In the genomic region with DNA sequence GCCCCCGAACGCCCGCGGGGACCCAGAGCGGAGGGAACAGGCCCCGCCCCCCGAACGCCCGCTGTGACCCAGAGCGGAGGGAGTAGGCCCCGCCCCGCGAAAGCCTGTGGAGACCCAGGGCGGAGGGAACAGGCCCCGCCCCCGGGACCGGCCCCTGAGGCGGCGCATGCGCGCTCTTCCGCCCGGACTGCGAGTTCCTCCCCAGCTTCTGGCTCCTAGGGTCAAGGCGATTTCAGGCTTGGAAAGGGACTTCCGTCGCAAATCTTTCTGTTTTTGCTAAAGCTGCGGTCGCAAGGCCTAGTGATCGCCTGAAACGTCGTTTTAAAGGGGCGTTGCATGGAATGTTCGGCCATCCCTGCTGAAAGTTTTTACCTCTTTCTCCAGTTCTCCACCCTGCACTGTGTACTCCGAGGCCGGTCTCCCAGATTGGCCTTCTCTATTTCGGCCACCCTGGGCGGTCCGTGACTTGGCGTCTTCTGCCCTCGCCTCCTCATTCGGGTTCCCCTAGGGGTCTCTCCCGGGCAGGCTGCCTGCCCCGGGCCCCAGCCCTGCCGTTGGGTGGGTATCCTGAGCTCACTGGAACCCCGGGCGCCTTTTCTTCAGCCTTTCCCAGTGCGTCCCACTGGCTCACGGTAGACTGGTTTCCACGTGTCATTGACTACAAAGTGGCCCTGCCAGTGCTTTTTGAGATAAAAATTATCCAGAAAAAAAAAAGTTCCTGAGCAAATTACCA, we compare ENCODE assay signal across 1 cellular context.
TF ChIP-seq lines count a peak whose summit lies in the region.

No MANE protein-coding gene starts in this region.

TF ChIP-seq in K562, 482 proteins besides CTCF, POLR2A, EP300 and RAD21 (continued from another document and continues in another):
- TF ChIP-seq, protein P1, sequence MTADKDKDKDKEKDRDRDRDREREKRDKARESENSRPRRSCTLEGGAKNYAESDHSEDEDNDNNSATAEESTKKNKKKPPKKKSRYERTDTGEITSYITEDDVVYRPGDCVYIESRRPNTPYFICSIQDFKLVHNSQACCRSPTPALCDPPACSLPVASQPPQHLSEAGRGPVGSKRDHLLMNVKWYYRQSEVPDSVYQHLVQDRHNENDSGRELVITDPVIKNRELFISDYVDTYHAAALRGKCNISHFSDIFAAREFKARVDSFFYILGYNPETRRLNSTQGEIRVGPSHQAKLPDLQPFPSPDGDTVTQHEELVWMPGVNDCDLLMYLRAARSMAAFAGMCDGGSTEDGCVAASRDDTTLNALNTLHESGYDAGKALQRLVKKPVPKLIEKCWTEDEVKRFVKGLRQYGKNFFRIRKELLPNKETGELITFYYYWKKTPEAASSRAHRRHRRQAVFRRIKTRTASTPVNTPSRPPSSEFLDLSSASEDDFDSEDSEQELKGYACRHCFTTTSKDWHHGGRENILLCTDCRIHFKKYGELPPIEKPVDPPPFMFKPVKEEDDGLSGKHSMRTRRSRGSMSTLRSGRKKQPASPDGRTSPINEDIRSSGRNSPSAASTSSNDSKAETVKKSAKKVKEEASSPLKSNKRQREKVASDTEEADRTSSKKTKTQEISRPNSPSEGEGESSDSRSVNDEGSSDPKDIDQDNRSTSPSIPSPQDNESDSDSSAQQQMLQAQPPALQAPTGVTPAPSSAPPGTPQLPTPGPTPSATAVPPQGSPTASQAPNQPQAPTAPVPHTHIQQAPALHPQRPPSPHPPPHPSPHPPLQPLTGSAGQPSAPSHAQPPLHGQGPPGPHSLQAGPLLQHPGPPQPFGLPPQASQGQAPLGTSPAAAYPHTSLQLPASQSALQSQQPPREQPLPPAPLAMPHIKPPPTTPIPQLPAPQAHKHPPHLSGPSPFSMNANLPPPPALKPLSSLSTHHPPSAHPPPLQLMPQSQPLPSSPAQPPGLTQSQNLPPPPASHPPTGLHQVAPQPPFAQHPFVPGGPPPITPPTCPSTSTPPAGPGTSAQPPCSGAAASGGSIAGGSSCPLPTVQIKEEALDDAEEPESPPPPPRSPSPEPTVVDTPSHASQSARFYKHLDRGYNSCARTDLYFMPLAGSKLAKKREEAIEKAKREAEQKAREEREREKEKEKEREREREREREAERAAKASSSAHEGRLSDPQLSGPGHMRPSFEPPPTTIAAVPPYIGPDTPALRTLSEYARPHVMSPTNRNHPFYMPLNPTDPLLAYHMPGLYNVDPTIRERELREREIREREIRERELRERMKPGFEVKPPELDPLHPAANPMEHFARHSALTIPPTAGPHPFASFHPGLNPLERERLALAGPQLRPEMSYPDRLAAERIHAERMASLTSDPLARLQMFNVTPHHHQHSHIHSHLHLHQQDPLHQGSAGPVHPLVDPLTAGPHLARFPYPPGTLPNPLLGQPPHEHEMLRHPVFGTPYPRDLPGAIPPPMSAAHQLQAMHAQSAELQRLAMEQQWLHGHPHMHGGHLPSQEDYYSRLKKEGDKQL (CRISPR knock-in tag; IDR thresholded peaks at IDR 0.05; ENCODE audit: borderline replicate concordance): no peak
- TF ChIP-seq PHF20 (IDR thresholded peaks at IDR 0.05; ENCODE audit: partially characterized antibody) (peak; percentile 86), ATF1 (CRISPR knock-in tag; IDR thresholded peaks at IDR 0.05) (no peak), ATF1 (tag; IDR thresholded peaks at IDR 0.05) (peak; percentile 71), NELFE (IDR thresholded peaks at IDR 0.05; ENCODE audit: insufficient read depth, insufficient read length) (no peak), WHSC1 (IDR thresholded peaks at IDR 0.05; ENCODE audit: low read length) (no peak), BACH1 (tag; IDR thresholded peaks at IDR 0.05) (no peak), MXI1 (IDR thresholded peaks at IDR 0.05; ENCODE audit: low read depth, low read length) (no peak), C11orf30 (IDR thresholded peaks at IDR 0.05; ENCODE audit: low read depth) (0 out of 2 replicates have a peak, but pooled peaks have one; percentile 36), ILK (tag; IDR thresholded peaks at IDR 0.05; ENCODE audit: borderline replicate concordance, low read depth) (no peak), ILF3 (IDR thresholded peaks at IDR 0.05; ENCODE audit: borderline replicate concordance) (no peak), CREB3L1 (IDR thresholded peaks at IDR 0.05; ENCODE audit: borderline replicate concordance, low read depth) (peak; percentile 77; the same call in 1 of the 2 replicates), POLR2AphosphoS5 (IDR thresholded peaks at IDR 0.05; ENCODE audit: control insufficient read depth, insufficient read depth, low read depth, low read length) (peak; percentile 87), NFYB (IDR thresholded peaks at IDR 0.05; ENCODE audit: extremely low read depth, insufficient read length) (no peak), E2F4 (CRISPR knock-in tag; IDR thresholded peaks at IDR 0.05; ENCODE audit: low read depth) (no peak), U2AF2 (optimal IDR thresholded peaks at IDR 0.05; ENCODE audit: low read depth, low read length) (no peak), DACH1 (IDR thresholded peaks at IDR 0.05; ENCODE audit: partially characterized antibody) (no peak), ASH1L (IDR thresholded peaks at IDR 0.05; ENCODE audit: borderline replicate concordance, low read depth, partially characterized antibody) (no peak), NFIX (CRISPR knock-in tag; IDR thresholded peaks at IDR 0.05; ENCODE audit: low read depth) (no peak), NONO (IDR thresholded peaks at IDR 0.05; ENCODE audit: low read depth in 2 of 2, low read length in 1 of 2) (0 out of 4 replicates have a peak, but pooled peaks of 1 of the 2 experiments have one; percentile 37)
- TF ChIP-seq, protein P2, sequence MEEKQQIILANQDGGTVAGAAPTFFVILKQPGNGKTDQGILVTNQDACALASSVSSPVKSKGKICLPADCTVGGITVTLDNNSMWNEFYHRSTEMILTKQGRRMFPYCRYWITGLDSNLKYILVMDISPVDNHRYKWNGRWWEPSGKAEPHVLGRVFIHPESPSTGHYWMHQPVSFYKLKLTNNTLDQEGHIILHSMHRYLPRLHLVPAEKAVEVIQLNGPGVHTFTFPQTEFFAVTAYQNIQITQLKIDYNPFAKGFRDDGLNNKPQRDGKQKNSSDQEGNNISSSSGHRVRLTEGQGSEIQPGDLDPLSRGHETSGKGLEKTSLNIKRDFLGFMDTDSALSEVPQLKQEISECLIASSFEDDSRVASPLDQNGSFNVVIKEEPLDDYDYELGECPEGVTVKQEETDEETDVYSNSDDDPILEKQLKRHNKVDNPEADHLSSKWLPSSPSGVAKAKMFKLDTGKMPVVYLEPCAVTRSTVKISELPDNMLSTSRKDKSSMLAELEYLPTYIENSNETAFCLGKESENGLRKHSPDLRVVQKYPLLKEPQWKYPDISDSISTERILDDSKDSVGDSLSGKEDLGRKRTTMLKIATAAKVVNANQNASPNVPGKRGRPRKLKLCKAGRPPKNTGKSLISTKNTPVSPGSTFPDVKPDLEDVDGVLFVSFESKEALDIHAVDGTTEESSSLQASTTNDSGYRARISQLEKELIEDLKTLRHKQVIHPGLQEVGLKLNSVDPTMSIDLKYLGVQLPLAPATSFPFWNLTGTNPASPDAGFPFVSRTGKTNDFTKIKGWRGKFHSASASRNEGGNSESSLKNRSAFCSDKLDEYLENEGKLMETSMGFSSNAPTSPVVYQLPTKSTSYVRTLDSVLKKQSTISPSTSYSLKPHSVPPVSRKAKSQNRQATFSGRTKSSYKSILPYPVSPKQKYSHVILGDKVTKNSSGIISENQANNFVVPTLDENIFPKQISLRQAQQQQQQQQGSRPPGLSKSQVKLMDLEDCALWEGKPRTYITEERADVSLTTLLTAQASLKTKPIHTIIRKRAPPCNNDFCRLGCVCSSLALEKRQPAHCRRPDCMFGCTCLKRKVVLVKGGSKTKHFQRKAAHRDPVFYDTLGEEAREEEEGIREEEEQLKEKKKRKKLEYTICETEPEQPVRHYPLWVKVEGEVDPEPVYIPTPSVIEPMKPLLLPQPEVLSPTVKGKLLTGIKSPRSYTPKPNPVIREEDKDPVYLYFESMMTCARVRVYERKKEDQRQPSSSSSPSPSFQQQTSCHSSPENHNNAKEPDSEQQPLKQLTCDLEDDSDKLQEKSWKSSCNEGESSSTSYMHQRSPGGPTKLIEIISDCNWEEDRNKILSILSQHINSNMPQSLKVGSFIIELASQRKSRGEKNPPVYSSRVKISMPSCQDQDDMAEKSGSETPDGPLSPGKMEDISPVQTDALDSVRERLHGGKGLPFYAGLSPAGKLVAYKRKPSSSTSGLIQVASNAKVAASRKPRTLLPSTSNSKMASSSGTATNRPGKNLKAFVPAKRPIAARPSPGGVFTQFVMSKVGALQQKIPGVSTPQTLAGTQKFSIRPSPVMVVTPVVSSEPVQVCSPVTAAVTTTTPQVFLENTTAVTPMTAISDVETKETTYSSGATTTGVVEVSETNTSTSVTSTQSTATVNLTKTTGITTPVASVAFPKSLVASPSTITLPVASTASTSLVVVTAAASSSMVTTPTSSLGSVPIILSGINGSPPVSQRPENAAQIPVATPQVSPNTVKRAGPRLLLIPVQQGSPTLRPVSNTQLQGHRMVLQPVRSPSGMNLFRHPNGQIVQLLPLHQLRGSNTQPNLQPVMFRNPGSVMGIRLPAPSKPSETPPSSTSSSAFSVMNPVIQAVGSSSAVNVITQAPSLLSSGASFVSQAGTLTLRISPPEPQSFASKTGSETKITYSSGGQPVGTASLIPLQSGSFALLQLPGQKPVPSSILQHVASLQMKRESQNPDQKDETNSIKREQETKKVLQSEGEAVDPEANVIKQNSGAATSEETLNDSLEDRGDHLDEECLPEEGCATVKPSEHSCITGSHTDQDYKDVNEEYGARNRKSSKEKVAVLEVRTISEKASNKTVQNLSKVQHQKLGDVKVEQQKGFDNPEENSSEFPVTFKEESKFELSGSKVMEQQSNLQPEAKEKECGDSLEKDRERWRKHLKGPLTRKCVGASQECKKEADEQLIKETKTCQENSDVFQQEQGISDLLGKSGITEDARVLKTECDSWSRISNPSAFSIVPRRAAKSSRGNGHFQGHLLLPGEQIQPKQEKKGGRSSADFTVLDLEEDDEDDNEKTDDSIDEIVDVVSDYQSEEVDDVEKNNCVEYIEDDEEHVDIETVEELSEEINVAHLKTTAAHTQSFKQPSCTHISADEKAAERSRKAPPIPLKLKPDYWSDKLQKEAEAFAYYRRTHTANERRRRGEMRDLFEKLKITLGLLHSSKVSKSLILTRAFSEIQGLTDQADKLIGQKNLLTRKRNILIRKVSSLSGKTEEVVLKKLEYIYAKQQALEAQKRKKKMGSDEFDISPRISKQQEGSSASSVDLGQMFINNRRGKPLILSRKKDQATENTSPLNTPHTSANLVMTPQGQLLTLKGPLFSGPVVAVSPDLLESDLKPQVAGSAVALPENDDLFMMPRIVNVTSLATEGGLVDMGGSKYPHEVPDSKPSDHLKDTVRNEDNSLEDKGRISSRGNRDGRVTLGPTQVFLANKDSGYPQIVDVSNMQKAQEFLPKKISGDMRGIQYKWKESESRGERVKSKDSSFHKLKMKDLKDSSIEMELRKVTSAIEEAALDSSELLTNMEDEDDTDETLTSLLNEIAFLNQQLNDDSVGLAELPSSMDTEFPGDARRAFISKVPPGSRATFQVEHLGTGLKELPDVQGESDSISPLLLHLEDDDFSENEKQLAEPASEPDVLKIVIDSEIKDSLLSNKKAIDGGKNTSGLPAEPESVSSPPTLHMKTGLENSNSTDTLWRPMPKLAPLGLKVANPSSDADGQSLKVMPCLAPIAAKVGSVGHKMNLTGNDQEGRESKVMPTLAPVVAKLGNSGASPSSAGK (IDR thresholded peaks at IDR 0.05): peak; percentile 93
- TF ChIP-seq, protein P3, sequence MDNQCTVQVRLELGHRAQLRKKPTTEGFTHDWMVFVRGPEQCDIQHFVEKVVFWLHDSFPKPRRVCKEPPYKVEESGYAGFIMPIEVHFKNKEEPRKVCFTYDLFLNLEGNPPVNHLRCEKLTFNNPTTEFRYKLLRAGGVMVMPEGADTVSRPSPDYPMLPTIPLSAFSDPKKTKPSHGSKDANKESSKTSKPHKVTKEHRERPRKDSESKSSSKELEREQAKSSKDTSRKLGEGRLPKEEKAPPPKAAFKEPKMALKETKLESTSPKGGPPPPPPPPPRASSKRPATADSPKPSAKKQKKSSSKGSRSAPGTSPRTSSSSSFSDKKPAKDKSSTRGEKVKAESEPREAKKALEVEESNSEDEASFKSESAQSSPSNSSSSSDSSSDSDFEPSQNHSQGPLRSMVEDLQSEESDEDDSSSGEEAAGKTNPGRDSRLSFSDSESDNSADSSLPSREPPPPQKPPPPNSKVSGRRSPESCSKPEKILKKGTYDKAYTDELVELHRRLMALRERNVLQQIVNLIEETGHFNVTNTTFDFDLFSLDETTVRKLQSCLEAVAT (IDR thresholded peaks at IDR 0.05): peak; percentile 18 to 61; a peak in 1 of 4 replicates
- TF ChIP-seq, protein P4, sequence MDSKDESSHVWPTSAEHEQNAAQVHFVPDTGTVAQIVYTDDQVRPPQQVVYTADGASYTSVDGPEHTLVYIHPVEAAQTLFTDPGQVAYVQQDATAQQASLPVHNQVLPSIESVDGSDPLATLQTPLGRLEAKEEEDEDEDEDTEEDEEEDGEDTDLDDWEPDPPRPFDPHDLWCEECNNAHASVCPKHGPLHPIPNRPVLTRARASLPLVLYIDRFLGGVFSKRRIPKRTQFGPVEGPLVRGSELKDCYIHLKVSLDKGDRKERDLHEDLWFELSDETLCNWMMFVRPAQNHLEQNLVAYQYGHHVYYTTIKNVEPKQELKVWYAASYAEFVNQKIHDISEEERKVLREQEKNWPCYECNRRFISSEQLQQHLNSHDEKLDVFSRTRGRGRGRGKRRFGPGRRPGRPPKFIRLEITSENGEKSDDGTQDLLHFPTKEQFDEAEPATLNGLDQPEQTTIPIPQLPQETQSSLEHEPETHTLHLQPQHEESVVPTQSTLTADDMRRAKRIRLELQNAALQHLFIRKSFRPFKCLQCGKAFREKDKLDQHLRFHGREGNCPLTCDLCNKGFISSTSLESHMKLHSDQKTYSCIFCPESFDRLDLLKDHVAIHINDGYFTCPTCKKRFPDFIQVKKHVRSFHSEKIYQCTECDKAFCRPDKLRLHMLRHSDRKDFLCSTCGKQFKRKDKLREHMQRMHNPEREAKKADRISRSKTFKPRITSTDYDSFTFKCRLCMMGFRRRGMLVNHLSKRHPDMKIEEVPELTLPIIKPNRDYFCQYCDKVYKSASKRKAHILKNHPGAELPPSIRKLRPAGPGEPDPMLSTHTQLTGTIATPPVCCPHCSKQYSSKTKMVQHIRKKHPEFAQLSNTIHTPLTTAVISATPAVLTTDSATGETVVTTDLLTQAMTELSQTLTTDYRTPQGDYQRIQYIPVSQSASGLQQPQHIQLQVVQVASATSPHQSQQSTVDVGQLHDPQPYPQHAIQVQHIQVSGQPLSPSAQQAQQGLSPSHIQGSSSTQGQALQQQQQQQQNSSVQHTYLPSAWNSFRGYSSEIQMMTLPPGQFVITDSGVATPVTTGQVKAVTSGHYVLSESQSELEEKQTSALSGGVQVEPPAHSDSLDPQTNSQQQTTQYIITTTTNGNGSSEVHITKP (IDR thresholded peaks at IDR 0.05; ENCODE audit: partially characterized antibody): peak; percentile 85
